ENCODE assay signal across 14 cellular contexts in the genomic region with DNA sequence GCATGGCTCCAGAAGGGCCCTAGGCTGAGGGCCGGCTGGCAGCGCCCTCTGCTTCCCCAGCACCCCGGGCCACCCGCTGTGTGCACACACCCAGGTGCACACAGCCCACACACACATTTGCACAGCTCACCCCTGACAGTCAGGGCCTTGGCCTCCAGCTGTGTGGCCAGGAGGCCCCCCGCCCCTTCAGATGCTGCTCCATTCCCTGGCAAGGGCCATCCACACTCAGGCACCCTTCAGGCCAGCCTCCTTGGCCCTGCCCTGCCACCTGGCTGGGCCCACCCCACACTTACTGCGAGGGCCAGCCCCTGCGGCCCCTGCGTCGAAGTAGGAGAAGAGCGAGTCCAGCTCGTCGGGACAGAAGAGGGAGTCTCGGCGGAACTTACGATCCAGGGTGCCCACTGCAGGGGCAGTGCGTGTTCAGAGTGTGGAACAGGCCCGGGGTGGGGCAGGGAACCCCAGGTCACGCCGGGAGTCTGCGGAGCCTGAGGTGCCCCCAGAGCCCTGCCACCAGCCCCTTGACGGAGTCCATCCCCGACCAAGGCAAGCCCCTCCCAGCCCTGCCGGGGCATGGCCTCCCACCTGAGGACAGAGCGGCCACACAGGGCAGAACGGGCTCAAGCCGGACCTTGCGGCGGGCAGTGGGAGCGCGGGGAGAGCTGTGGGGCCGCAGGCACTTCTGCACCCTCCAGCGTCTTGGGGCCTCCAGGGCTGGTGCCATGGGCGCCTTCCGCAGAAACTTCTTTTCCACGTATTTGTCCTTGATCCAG.
"Had no signal": no experiment of that assay in that cellular context is flagged by ENCODE, and none has a peak within 500 bp of the region (broad histone marks: within the 10 kb centered on the region; RNA-seq: fewer than 3 reads in every experiment).

No MANE protein-coding gene starts in this region.

- DNase-seq: activated CD4-positive, alpha-beta T cell treated with anti-CD3 and anti-CD28 coated beads for 4 hours; activated naive CD4-positive, alpha-beta T cell treated with anti-CD3 and anti-CD28 coated beads, Interleukin-2, amount 10 ng/mL, durations not matched to agents 7 days and 5 days; body of pancreas; mammary epithelial cell; mucosa of descending colon; natural killer cell; occipital lobe; right lobe of liver; spleen; stimulated activated CD4-positive, alpha-beta T cell treated with anti-CD3 and anti-CD28 coated beads, Interleukin-2, amount 100 ng/mL, for 24 hours; stimulated activated naive CD8-positive, alpha-beta T cell treated with anti-CD3 and anti-CD28 coated beads, Interleukin-15, amount 100 ng/mL, for 72 hours; WERI-Rb-1 had no signal

- H3K4me3 ChIP-seq: body of pancreas, mucosa of descending colon, prostate gland, right lobe of liver, spleen, thoracic aorta had no signal

- H3K27me3 ChIP-seq: body of pancreas, right lobe of liver had no signal

- H3K9me3 ChIP-seq: body of pancreas, mucosa of descending colon, prostate gland, right lobe of liver, spleen, thoracic aorta had no signal

- H3K27ac ChIP-seq: body of pancreas, prostate gland, right lobe of liver, spleen, thoracic aorta, WERI-Rb-1 had no signal

- H3K36me3 ChIP-seq: prostate gland, right lobe of liver, thoracic aorta had no signal

- H3K4me1 ChIP-seq: right lobe of liver had no signal
